17 cellular contexts compared by ENCODE assay signal in the genomic region with DNA sequence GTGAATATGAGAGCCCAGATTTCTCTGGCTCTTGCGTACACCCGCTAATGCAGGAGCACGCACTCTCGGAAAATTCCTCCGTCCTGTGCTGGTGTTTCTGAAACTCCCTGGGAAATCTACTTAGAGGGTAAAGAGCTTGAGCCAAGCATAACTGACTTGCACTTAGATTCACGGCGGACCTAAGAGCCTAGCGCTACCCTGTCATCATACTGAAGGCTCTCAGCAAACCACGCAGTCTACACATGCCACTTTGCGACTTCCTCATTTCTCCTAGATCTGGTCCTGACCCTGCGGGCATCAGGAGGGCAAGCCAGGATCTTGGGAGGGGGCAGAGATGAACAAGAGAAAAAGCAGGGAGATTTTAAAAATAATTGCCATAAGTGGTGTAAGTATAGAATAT.
A peak's percentile ranks its signal among the peaks of the same experiment; 100 is the strongest.
DNase-seq lines count a peak whose midpoint lies in the region; ATAC-seq and TF ChIP-seq lines count a peak whose summit lies in the region.
"Had no signal": no experiment of that assay in that cellular context is flagged by ENCODE, and none has a peak within 500 bp of the region (broad histone marks: within the 10 kb centered on the region; RNA-seq: fewer than 3 reads in every experiment).

No MANE protein-coding gene starts in this region.

- no peak overlapping the region for H3K27ac Mint-ChIP-seq in naive B cell
- H3K27ac Mint-ChIP-seq: CD8-positive, alpha-beta memory T cell; stimulated activated naive CD8-positive, alpha-beta T cell treated with anti-CD3 and anti-CD28 coated beads, Interleukin-15, amount 100 ng/mL, for 72 hours; T-helper 1 cell treated with Interleukin-12 subunit alpha and Interleukin-12 subunit beta and Interleukin-4 antibody, amounts not matched to agents 30 μg/mL and 1 μg/mL, for 36 hours had no signal

- peak overlapping the region; percentile 52 for H3K4me3 ChIP-seq in coronary artery

- no peaks in the 10 kb centered on the region for H3K27me3 Mint-ChIP-seq in naive B cell
- H3K27me3 Mint-ChIP-seq: CD8-positive, alpha-beta memory T cell; stimulated activated naive CD8-positive, alpha-beta T cell treated with anti-CD3 and anti-CD28 coated beads, Interleukin-15, amount 100 ng/mL, for 72 hours had no signal

- TF ChIP-seq CTCF in coronary artery (IDR thresholded peaks at IDR 0.05) = no peak

- peaks cover 16 to 35% (median 26%) of the 10 kb centered on the region in 3 donors for H3K4me1 Mint-ChIP-seq in naive B cell
- H3K4me1 Mint-ChIP-seq: CD8-positive, alpha-beta memory T cell; stimulated activated naive CD8-positive, alpha-beta T cell treated with anti-CD3 and anti-CD28 coated beads, Interleukin-15, amount 100 ng/mL, for 72 hours had no signal

- H3K9me3 Mint-ChIP-seq in naive B cell = no peaks in the 10 kb centered on the region
- H3K9me3 Mint-ChIP-seq: stimulated activated naive CD8-positive, alpha-beta T cell treated with anti-CD3 and anti-CD28 coated beads, Interleukin-15, amount 100 ng/mL, for 72 hours; T-helper 1 cell treated with Interleukin-12 subunit alpha and Interleukin-12 subunit beta and Interleukin-4 antibody, amounts not matched to agents 30 μg/mL and 1 μg/mL, for 36 hours had no signal

- peak overlapping the region; percentile 55 to 76 for H3K27ac ChIP-seq in coronary artery
- H3K27ac ChIP-seq: RWPE1 had no signal

- DNase-seq in CD1c-positive myeloid dendritic cell (ENCODE audit: extremely low spot score) (peak; percentile 33), NCI-H69 (lab: John Stamatoyannopoulos, UW) (peak; percentile 61), coronary artery (ENCODE audit: low spot score) (no peak), naive B cell (peak; percentile 11), NCI-H510A (lab: John Stamatoyannopoulos, UW) (no peak), COLO668 (lab: John Stamatoyannopoulos, UW; ENCODE audit: unreplicated experiment) (no peak)
- DNase-seq: CD8-positive, alpha-beta memory T cell; EL; mesenchymal stem cell; NCI-H187; NCI-H524; stimulated activated naive CD8-positive, alpha-beta T cell treated with anti-CD3 and anti-CD28 coated beads, Interleukin-15, amount 100 ng/mL, for 72 hours had no signal

- ATAC-seq in naive B cell (ENCODE audit: low read depth in 2 of 2) = peak; percentile 73 to 74
- no peak for ATAC-seq in GM21515 (IDR thresholded peaks at IDR 0.05; ENCODE audit: unreplicated experiment)
- ATAC-seq in HG03460 (IDR thresholded peaks at IDR 0.05; ENCODE audit: unreplicated experiment) = no peak
- ATAC-seq: activated CD4-positive, CD25-positive, alpha-beta regulatory T cell treated with anti-CD3 and anti-CD28 coated beads, Interleukin-2, amount 50 U/mL, for 24 hours; stimulated activated naive CD8-positive, alpha-beta T cell treated with anti-CD3 and anti-CD28 coated beads, Interleukin-15, amount 100 ng/mL, for 72 hours had no signal

- peaks cover under 1 to 2% of the 10 kb centered on the region in 2 donors for H3K36me3 Mint-ChIP-seq in naive B cell
- H3K36me3 Mint-ChIP-seq: CD8-positive, alpha-beta memory T cell had no signal

- H3K4me3 Mint-ChIP-seq in naive B cell = peak overlapping the region in 3 of 8 donors; percentile 23 to 49 (median 42)
- H3K4me3 Mint-ChIP-seq: CD8-positive, alpha-beta memory T cell; stimulated activated naive CD8-positive, alpha-beta T cell treated with anti-CD3 and anti-CD28 coated beads, Interleukin-15, amount 100 ng/mL, for 72 hours; T-helper 1 cell treated with Interleukin-12 subunit alpha and Interleukin-12 subunit beta and Interleukin-4 antibody, amounts not matched to agents 30 μg/mL and 1 μg/mL, for 36 hours had no signal

Comparison
In these comparisons a context has a peak if more than half of its experiments do, and no peak if none do; other contexts are left out.
1. DNase-seq: peak in CD1c-positive myeloid dendritic cell (single experiment), NCI-H69 (single experiment) and naive B cell (single experiment); none in coronary artery (single experiment), NCI-H510A (single experiment) and COLO668 (single experiment).
2. ATAC-seq: peak in naive B cell (2 of 2); none in GM21515 (single experiment) and HG03460 (single experiment).